ENCODE assay signal across 10 cellular contexts in the genomic region with DNA sequence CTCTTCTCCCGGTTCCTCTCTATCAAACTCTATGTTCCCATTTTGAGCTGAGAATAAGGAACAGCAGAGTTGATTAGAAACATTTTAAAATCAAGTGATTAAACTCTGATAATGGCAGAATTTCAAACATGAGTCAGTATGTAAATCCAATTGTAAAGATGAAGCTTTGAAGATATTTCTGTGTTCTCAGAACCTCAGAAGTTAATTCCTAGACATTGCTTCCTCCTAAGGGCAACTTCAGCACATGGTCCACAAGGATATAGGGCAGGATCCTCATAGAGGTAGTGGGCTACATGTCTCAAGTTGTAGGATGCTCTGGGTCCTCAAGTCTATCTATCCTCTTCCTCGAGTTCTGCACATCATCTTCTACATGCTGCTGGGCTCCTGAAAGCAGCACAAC. TPM values are rescaled to one million over a fixed set of nuclear protein-coding genes. Genes with fewer than 3 reads are reported as not detected.
A peak's percentile ranks its signal among the peaks of the same experiment; 100 is the strongest.
DNase-seq lines count a peak whose midpoint lies in the region; ATAC-seq, FAIRE-seq and TF ChIP-seq lines count a peak whose summit lies in the region.
"Had no signal": no experiment of that assay in that cellular context is flagged by ENCODE, and none has a peak within 500 bp of the region (broad histone marks: within the 10 kb centered on the region; RNA-seq: fewer than 3 reads in every experiment).

No MANE protein-coding gene starts in this region.

- H3K27me3 Mint-ChIP-seq in T-helper 1 cell treated with Interleukin-12 subunit alpha and Interleukin-12 subunit beta and Interleukin-4 antibody, amounts not matched to agents 30 μg/mL and 1 μg/mL, for 36 hours (ENCODE audit: low read depth), result peaks cover 22% of the 10 kb centered on the region
- H3K27me3 Mint-ChIP-seq in natural killer cell (ENCODE audit: low read depth in 2 of 2), result no peaks in the 10 kb centered on the region
- H3K27me3 Mint-ChIP-seq: dendritic cell treated with granulocyte-macrophage colony-stimulating factor and Interleukin-4, amounts not matched to agents 40 ng/mL and 50 ng/mL, for 4 days had no signal

- CTCF ChIA-PET in GM12878 (lab: Yijun Ruan, JAX), result interaction anchor here (0.6 to 3.7 kb wide), 15 partner anchors 9 to 500 kb away, joined by 3 to 21 read pairs (median 4); a partner anchor contains a TSS

- FAIRE-seq in GM12878 (lab: Jason Lieb, UNC), result no peak

- in situ Hi-C loops in GM12878 (cut with MboI), result loop anchor here (5.0 kb wide), 1 partner anchor 877 kb away; no protein-coding TSS in a partner anchor

- RAD21 ChIA-PET in GM12878 (lab: Charles Lee; ENCODE audit: unreplicated experiment), result interaction anchor here (0.6 to 2.8 kb wide), 8 partner anchors 11 to 486 kb away, joined by 3 to 39 read pairs (median 7); a partner anchor contains a TSS

- H3K4me3 ChIP-seq in GM12878 (no peak overlapping the region), spleen (no peak overlapping the region)

- DNase-seq in T-helper 1 cell (no peak), GM12878 (ENCODE audit: low read depth, low spot score) (no peak), spleen (no peak), NCI-H345 treated with DMSO at 0.1 percent for 48 hours (lab: John Stamatoyannopoulos, UW; ENCODE audit: unreplicated experiment) (no peak), natural killer cell (no peak)

- SMC1A ChIA-PET in GM12878 (lab: Charles Lee; ENCODE audit: uncharacterized antibody, unreplicated experiment), result interaction anchor here (0.7 to 3.7 kb wide), 12 partner anchors 13 to 486 kb away, joined by 3 to 45 read pairs (median 4); no protein-coding TSS in a partner anchor

- no peak for TF ChIP-seq CTCF in GM12878 (IDR thresholded peaks at IDR 0.05 in 2 of 3, conservative IDR thresholded peaks at IDR 0.05 in 1 of 3; ENCODE audit: control insufficient read depth in 2 of 3, extremely low read depth in 1 of 3, insufficient read depth in 1 of 3, low read depth in 3 of 3, low read length in 3 of 3)
- no peak for TF ChIP-seq CTCF in spleen (IDR thresholded peaks at IDR 0.05 in 8 of 11, conservative IDR thresholded peaks at IDR 0.05 in 3 of 11)
- no peak for TF ChIP-seq CTCF in natural killer cell (IDR thresholded peaks at IDR 0.05)

- H2AFZ ChIP-seq in GM12878 (ENCODE audit: control insufficient read depth, low read depth, low read length), result no peak overlapping the region

- 3% methylated on average over 2 of the region's 2 CpGs for WGBS in GM12878 (ENCODE audit: insufficient coverage, insufficient replicate concordance, low lambda C conversion rate, missing lambda C conversion rate)
- WGBS in spleen, 5 donors, result 41 to 50% (median 47%) methylated on average over 2 of the region's 2 CpGs

- no peak for TF ChIP-seq POLR2A in GM12878 (IDR thresholded peaks at IDR 0.05; ENCODE audit: low read depth, low read length)
- no peak for TF ChIP-seq POLR2A in spleen (IDR thresholded peaks at IDR 0.05)

- no TSS peak for BruUV-seq in GM12878 (replicated peaks; lab: Mats Ljungman, UMichigan)

- H3K27ac ChIP-seq in GM12878 (ENCODE audit: control insufficient read depth, insufficient read depth) (peak overlapping the region; percentile 63), spleen (peak overlapping the region; percentile 28 to 74 (median 68))
- H3K27ac ChIP-seq: 22Rv1 had no signal

- no peaks in the 10 kb centered on the region for H3K36me3 ChIP-seq in GM12878 (ENCODE audit: control insufficient read depth in 2 of 2, insufficient read depth in 2 of 2, low read length in 1 of 2)
- H3K36me3 ChIP-seq in spleen, result no peaks in the 10 kb centered on the region

- peak overlapping the region; percentile 29 for H3K4me3 Mint-ChIP-seq in T-helper 1 cell treated with Interleukin-12 subunit alpha and Interleukin-12 subunit beta and Interleukin-4 antibody, amounts not matched to agents 30 μg/mL and 1 μg/mL, for 36 hours
- H3K4me3 Mint-ChIP-seq in natural killer cell, result no peak overlapping the region
- H3K4me3 Mint-ChIP-seq: dendritic cell treated with granulocyte-macrophage colony-stimulating factor and Interleukin-4, amounts not matched to agents 40 ng/mL and 50 ng/mL, for 4 days had no signal

- no peaks in the 10 kb centered on the region for H3K9me3 Mint-ChIP-seq in T-helper 1 cell treated with Interleukin-12 subunit alpha and Interleukin-12 subunit beta and Interleukin-4 antibody, amounts not matched to agents 30 μg/mL and 1 μg/mL, for 36 hours
- no peaks in the 10 kb centered on the region for H3K9me3 Mint-ChIP-seq in natural killer cell

- peak; percentile 6 for ATAC-seq in HG03175 (IDR thresholded peaks at IDR 0.05; ENCODE audit: unreplicated experiment)
- ATAC-seq in GM12878, result peak; percentile 2; the same call in 2 of the 3 replicates
- ATAC-seq in natural killer cell, result no peak
- no peak for ATAC-seq in HG02973 (IDR thresholded peaks at IDR 0.05; ENCODE audit: unreplicated experiment)

- intact Hi-C loops in GM12878 (cut with micrococcal nuclease; ENCODE audit: unreplicated experiment) (loop anchor here (1.0 to 10.0 kb wide), 7 partner anchors 14 to 794 kb away; a partner anchor contains a TSS), spleen (cut with DNase I; ENCODE audit: low total_unique reads) (loop anchor here (10.0 kb wide), 1 partner anchor 884 kb away; no protein-coding TSS in a partner anchor), natural killer cell (cut with micrococcal nuclease) (loop anchor here (1.0 to 2.0 kb wide), 2 partner anchors 45 to 66 kb away; a partner anchor contains a TSS)

- POLR2A ChIA-PET in GM12878 (lab: Charles Lee), result interaction anchor here (0.7 to 3.3 kb wide), 4 partner anchors 14 to 504 kb away, joined by 3 to 22 read pairs (median 4); no protein-coding TSS in a partner anchor

- H3K27me3 ChIP-seq in GM12878 (replicated peaks in 1 of 2; ENCODE audit: control insufficient read depth in 2 of 2, insufficient read depth in 2 of 2, low read length in 1 of 2) (no peaks in the 10 kb centered on the region), spleen (replicated peaks in 1 of 7) (no peaks in the 10 kb centered on the region)

- no peaks in the 10 kb centered on the region for H4K20me1 ChIP-seq in GM12878 (ENCODE audit: control insufficient read depth, insufficient read depth)

- peak overlapping the region; percentile 75 for H3K27ac Mint-ChIP-seq in T-helper 1 cell treated with Interleukin-12 subunit alpha and Interleukin-12 subunit beta and Interleukin-4 antibody, amounts not matched to agents 30 μg/mL and 1 μg/mL, for 36 hours
- no peak overlapping the region for H3K27ac Mint-ChIP-seq in natural killer cell
- H3K27ac Mint-ChIP-seq: dendritic cell treated with granulocyte-macrophage colony-stimulating factor and Interleukin-4, amounts not matched to agents 40 ng/mL and 50 ng/mL, for 4 days had no signal

- H3K79me2 ChIP-seq in GM12878 (ENCODE audit: control insufficient read depth, insufficient read depth, low read length), result no peaks in the 10 kb centered on the region

- H3K36me3 Mint-ChIP-seq in T-helper 1 cell treated with Interleukin-12 subunit alpha and Interleukin-12 subunit beta and Interleukin-4 antibody, amounts not matched to agents 30 μg/mL and 1 μg/mL, for 36 hours (ENCODE audit: low read depth), result peaks cover 4% of the 10 kb centered on the region
- no peaks in the 10 kb centered on the region for H3K36me3 Mint-ChIP-seq in natural killer cell

- no peak for TF ChIP-seq EP300 in GM12878 (IDR thresholded peaks at IDR 0.05; ENCODE audit: borderline replicate concordance in 1 of 2, control insufficient read depth in 1 of 2, low read depth in 2 of 2, low read length in 2 of 2)

- no peak for TF ChIP-seq RAD21 in GM12878 (IDR thresholded peaks at IDR 0.05; ENCODE audit: insufficient read depth, low read depth, low read length)

- H3K4me1 ChIP-seq in GM12878 (ENCODE audit: control insufficient read depth, insufficient read depth, low read length) (peaks cover 30% of the 10 kb centered on the region), spleen (peaks cover 12 to 31% (median 20%) of the 10 kb centered on the region in 6 donors)

- peaks cover 12% of the 10 kb centered on the region for H3K4me1 Mint-ChIP-seq in T-helper 1 cell treated with Interleukin-12 subunit alpha and Interleukin-12 subunit beta and Interleukin-4 antibody, amounts not matched to agents 30 μg/mL and 1 μg/mL, for 36 hours (ENCODE audit: low read depth)
- peaks cover 0 to 2% of the 10 kb centered on the region in 2 donors for H3K4me1 Mint-ChIP-seq in natural killer cell

- peak overlapping the region; percentile 74 for H3K4me2 ChIP-seq in GM12878 (ENCODE audit: control insufficient read depth, insufficient read depth)

- H3K9me3 ChIP-seq in GM12878 (replicated peaks; ENCODE audit: control insufficient read depth, insufficient read depth, low read length) (no peaks in the 10 kb centered on the region; the same call in 2 of the 3 replicates), spleen (no peaks in the 10 kb centered on the region)

- H3K9ac ChIP-seq in GM12878 (ENCODE audit: control insufficient read depth, insufficient read depth, low read length), result no peak overlapping the region

RNA-seq across cellular contexts. Expression of a gene that starts 46.3 kb away (rescaled TPM):
- total RNA-seq in GM12878 (2013; cell fraction: nucleolus; rRNA removed), result not detected in 2 replicates
- total RNA-seq in GM12878 (2014; rRNA removed) (0.17 and 0.27 TPM in 2 replicates), GM12878 (2014; rRNA removed; fragmentation: Illumina TruSeq; extraction: Trizol) (0.18 TPM in 1 of 2 replicates, not detected in the other), GM12878 (2021) (0.15 and 0.16 TPM in 2 replicates), spleen (10 to 100 TPM; 11.5 to 46.0 (median 24.4) TPM), natural killer cell (1 to 10 TPM in 2 of 3 donors, under 1 TPM in 1; 0.38 to 2.1 (median 2.1) TPM)
- polyA plus RNA-seq in GM12878 (2011; ENCODE audit: low read depth), result 0.20 TPM
- polyA plus RNA-seq in GM12878 (2011; rRNA removed) (0.14 and 0.52 TPM in 2 replicates), GM12878 (2014; fragmentation: Illumina TruSeq; extraction: Trizol) (0.19 TPM in 1 of 2 replicates, not detected in the other), GM12878 (2014; fragmentation: Nextera tagmentation; extraction: Ambion mirVana) (under 1 TPM; 0.14 to 0.24 TPM), GM12878 (2014; rRNA removed) (not detected in 2 replicates), GM12878 (2016; fragmentation: Nextera tagmentation; extraction: Ambion mirVana) (under 1 TPM; 0.24 to 0.86 TPM), spleen (1 to 10 TPM; 4.2 to 9.4 (median 4.4) TPM)
- polyA plus RNA-seq in GM12878 (2011; cell fraction: cytosol; rRNA removed), result 0.19 and 0.23 TPM in 2 replicates
- 0.23 and 0.28 TPM in 2 replicates for polyA plus RNA-seq in GM12878 (2011; cell fraction: nucleus; rRNA removed)
- 0.23 and 0.45 TPM in 2 replicates for polyA plus RNA-seq in GM12878 (2012)
- polyA minus RNA-seq in GM12878 (2011; rRNA and poly(A)+ RNA removed), result not detected in 2 replicates
- polyA minus RNA-seq in GM12878 (2011; cell fraction: cytosol; rRNA and poly(A)+ RNA removed), result not detected in 2 replicates
- polyA minus RNA-seq in GM12878 (2011; cell fraction: nucleus; rRNA and poly(A)+ RNA removed), result 0.57 TPM in 1 of 2 replicates, not detected in the other

Comparison
In these comparisons a context has a peak if more than half of its experiments do, and no peak if none do; other contexts are left out.
1. ATAC-seq: peak in HG03175 (single experiment) and GM12878 (single experiment); none in natural killer cell (0 of 3) and HG02973 (single experiment).